18 cellular contexts compared by ENCODE assay signal in genomic region chr10:133167693-133168616, GRCh38. TPM values are rescaled to one million over a fixed set of nuclear protein-coding genes. Genes with fewer than 3 reads are reported as not detected.
"Had no signal": no experiment of that assay in that cellular context is flagged by ENCODE, and none has a peak within 500 bp of the region (broad histone marks: within the 10 kb centered on the region; RNA-seq: fewer than 3 reads in every experiment).

No MANE protein-coding gene starts in this region.

- H3K4me1 ChIP-seq: body of pancreas, colonic mucosa had no signal

- H3K9me3 ChIP-seq: body of pancreas, colonic mucosa had no signal

- H3K36me3 Mint-ChIP-seq: activated naive CD8-positive, alpha-beta T cell; naive thymus-derived CD8-positive, alpha-beta T cell; type B pancreatic cell had no signal

- H3K9me3 Mint-ChIP-seq: naive thymus-derived CD8-positive, alpha-beta T cell; type B pancreatic cell had no signal

- H3K27me3 ChIP-seq: body of pancreas, colonic mucosa had no signal

- H3K27ac ChIP-seq: body of pancreas, colonic mucosa had no signal

- H3K36me3 ChIP-seq: colonic mucosa had no signal

- H3K4me1 Mint-ChIP-seq: naive thymus-derived CD8-positive, alpha-beta T cell had no signal

- DNase-seq: activated CD4-positive, alpha-beta T cell treated with anti-CD3 and anti-CD28 coated beads, Interleukin-2, amount 50 U/mL, for 1 hour; activated CD8-positive, alpha-beta memory T cell treated with anti-CD3 and anti-CD28 coated beads for 24 hours; activated CD8-positive, alpha-beta memory T cell treated with anti-CD3 and anti-CD28 coated beads, Interleukin-2, amount 50 U/mL, for 48 hours; body of pancreas; central memory CD4-positive, alpha-beta T cell; colonic mucosa; kidney glomerular epithelial cell; mesendoderm; naive thymus-derived CD8-positive, alpha-beta T cell; stimulated activated CD4-positive, alpha-beta T cell treated with anti-CD3 and anti-CD28 coated beads, Interleukin-2, amount 100 ng/mL, for 24 hours; stimulated activated naive CD4-positive, alpha-beta T cell treated with Interleukin-2 at 50 U/mL for 16 hours; T-helper 1 cell; T1000 had no signal

- FAIRE-seq: endometrium, frontal cortex had no signal

- H3K4me3 Mint-ChIP-seq: activated naive CD8-positive, alpha-beta T cell; naive thymus-derived CD8-positive, alpha-beta T cell; type B pancreatic cell had no signal

- H3K4me3 ChIP-seq: body of pancreas, colonic mucosa had no signal

- H3K27ac Mint-ChIP-seq: activated naive CD8-positive, alpha-beta T cell; naive thymus-derived CD8-positive, alpha-beta T cell; progenitor cell of endocrine pancreas; type B pancreatic cell had no signal

RNA-seq across cellular contexts. Expression of gene KNDC1, which starts 7.9 kb away (rescaled TPM):
- polyA plus RNA-seq: naive thymus-derived CD8-positive, alpha-beta T cell had no signal
